In the genomic region with DNA sequence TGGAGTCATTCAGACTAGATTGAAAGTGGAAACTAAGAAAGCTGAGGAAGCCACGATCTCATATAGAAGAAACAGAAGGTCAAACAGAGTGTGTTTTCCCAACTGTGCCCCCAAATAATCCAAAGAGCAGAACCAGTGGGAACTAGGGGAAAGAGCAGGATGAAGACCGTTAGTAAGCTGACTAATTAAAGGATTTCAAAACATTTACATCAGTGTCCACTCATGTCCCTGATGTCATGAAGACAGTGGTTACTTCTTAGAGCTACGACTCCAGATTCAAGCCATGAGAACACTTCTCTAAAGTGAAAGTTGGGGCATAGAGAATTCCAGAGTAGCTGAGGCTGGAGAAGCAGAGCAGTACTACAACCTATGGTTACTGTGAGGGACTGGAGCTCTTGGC, we compare ENCODE assay signal across 21 cellular contexts.
"Had no signal": no experiment of that assay in that cellular context is flagged by ENCODE, and none has a peak within 500 bp of the region (broad histone marks: within the 10 kb centered on the region; RNA-seq: fewer than 3 reads in every experiment).

No MANE protein-coding gene starts in this region.

- H3K36me3 ChIP-seq: colonic mucosa, uterus, WERI-Rb-1 had no signal

- H3K4me3 ChIP-seq: colonic mucosa, dorsolateral prefrontal cortex, left lung, uterus had no signal

- DNase-seq: activated CD4-positive, alpha-beta T cell treated with anti-CD3 and anti-CD28 coated beads for 1 hour; activated CD4-positive, alpha-beta T cell treated with anti-CD3 and anti-CD28 coated beads, Interleukin-2, amount 50 U/mL, for 1 hour; activated CD8-positive, alpha-beta T cell treated with anti-CD3 and anti-CD28 coated beads, Interleukin-2, amount 10 ng/mL, durations not matched to agents 7 days and 5 days; activated gamma-delta T cell; anterior cingulate cortex; caudate nucleus; colonic mucosa; dorsolateral prefrontal cortex; effector memory CD8-positive, alpha-beta T cell; foreskin keratinocyte; immature natural killer cell; kidney glomerular epithelial cell; left lung; mammary epithelial cell; midbrain; retina; stimulated activated CD4-positive, alpha-beta T cell treated with anti-CD3 and anti-CD28 coated beads, Interleukin-1b, Interleukin-23, amount 100 ng/mL, for 48 hours; stimulated activated naive CD8-positive, alpha-beta T cell treated with anti-CD3 and anti-CD28 coated beads, Interleukin-15, amount 100 ng/mL, for 72 hours; trophoblast cell; uterus; WERI-Rb-1 had no signal

- H3K27ac ChIP-seq: colonic mucosa, dorsolateral prefrontal cortex, foreskin keratinocyte, uterus, WERI-Rb-1 had no signal

- H3K9me3 ChIP-seq: colonic mucosa, left lung, uterus had no signal

- H3K27me3 ChIP-seq: colonic mucosa, dorsolateral prefrontal cortex, foreskin keratinocyte, left lung, uterus had no signal
